In the genomic region with DNA sequence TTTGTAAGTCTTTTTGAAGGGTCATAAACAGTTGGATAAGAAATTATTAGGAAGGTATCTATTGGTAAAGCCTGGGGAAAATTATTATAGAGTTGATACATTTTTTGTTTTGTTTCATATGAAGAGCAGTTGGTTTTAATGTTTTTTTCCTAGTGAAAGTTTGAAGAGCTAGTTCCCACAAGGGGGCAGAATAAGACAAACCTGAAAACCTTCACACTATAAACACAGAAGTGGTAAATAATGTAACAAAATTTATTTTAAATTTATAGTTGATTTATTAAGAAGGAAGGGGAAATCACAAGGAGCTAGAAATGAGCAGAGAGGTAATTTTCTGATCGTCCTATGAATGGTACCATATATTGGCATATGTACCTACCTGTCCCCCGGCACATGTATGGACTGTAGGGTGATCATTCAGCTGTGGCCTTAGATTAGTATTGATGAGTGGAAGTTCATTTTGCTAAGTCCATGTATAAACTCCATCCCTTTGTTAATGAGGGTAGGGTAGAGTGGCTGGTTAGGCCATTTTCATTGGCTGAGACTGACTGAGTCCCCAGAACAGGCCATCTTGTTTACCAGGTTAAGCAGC, we compare ENCODE assay signal across 8 cellular contexts.
DNase-seq lines count a peak whose midpoint lies in the region; TF ChIP-seq lines count a peak whose summit lies in the region.

No MANE protein-coding gene starts in this region.

- DNase-seq in GM10248 (ENCODE audit: extremely low spot score) = no peak
- peak; percentile 16 for DNase-seq in NCI-H1694 treated with DMSO at 0.1 percent for 48 hours (lab: John Stamatoyannopoulos, UW)
- no peak for DNase-seq in dorsolateral prefrontal cortex
- DNase-seq in osteocyte (ENCODE audit: extremely low spot score, unreplicated experiment) = no peak
- no peak for DNase-seq in glomerular visceral epithelial cell (ENCODE audit: extremely low spot score)
- no peak for DNase-seq in activated CD8-positive, alpha-beta memory T cell treated with anti-CD3 and anti-CD28 coated beads, Interleukin-2, amount 50 U/mL, for 4 hours
- DNase-seq in activated CD4-positive, alpha-beta T cell treated with anti-CD3 and anti-CD28 coated beads for 1 hour = no peak
- no peak for DNase-seq in activated CD4-positive, alpha-beta T cell treated with anti-CD3 and anti-CD28 coated beads for 4 hours

- H3K27me3 Mint-ChIP-seq in osteocyte (ENCODE audit: unreplicated experiment) = no peaks in the 10 kb centered on the region

- peak; percentile 43 for TF ChIP-seq CTCF in GM10248 (IDR thresholded peaks at IDR 0.05; ENCODE audit: control extremely low read depth, extremely low read depth, low read depth, missing control alignments)
- TF ChIP-seq CTCF in dorsolateral prefrontal cortex (IDR thresholded peaks at IDR 0.05 in 54 of 56, conservative IDR thresholded peaks at IDR 0.05 in 2 of 56; ENCODE audit: low read depth in 1 of 56, partially characterized antibody in 56 of 56) = peak in 55 of 56 donors; percentile 24 to 78 (median 58)
- peak; percentile 69 for TF ChIP-seq CTCF in osteocyte (IDR thresholded peaks at IDR 0.05)

- intact Hi-C loops in dorsolateral prefrontal cortex (cut with DNase I) = loop anchor here (10.0 kb wide), 1 partner anchor 322 kb away; no protein-coding TSS in a partner anchor

- H3K27ac Mint-ChIP-seq in osteocyte (ENCODE audit: unreplicated experiment) = no peak overlapping the region

- no peak overlapping the region for H3K4me3 Mint-ChIP-seq in osteocyte (ENCODE audit: unreplicated experiment)

- POLR2A ChIA-PET in GM10248 (lab: Yijun Ruan, JAX) = no interaction called here

- H3K27ac ChIP-seq in dorsolateral prefrontal cortex = no peak overlapping the region

- no peaks in the 10 kb centered on the region for H3K27me3 ChIP-seq in dorsolateral prefrontal cortex

- CTCF ChIA-PET in GM10248 (lab: Yijun Ruan, JAX) = interaction anchor here (0.9 to 3.6 kb wide), 5 partner anchors 10 to 325 kb away, joined by 3 to 34 read pairs (median 5); no protein-coding TSS in a partner anchor

- H3K4me1 Mint-ChIP-seq in osteocyte (ENCODE audit: unreplicated experiment) = peaks cover 13% of the 10 kb centered on the region

- H3K9me3 Mint-ChIP-seq in osteocyte (ENCODE audit: unreplicated experiment) = peaks cover 10% of the 10 kb centered on the region

- H3K4me3 ChIP-seq in dorsolateral prefrontal cortex = no peak overlapping the region

- peaks cover 4% of the 10 kb centered on the region for H3K36me3 Mint-ChIP-seq in osteocyte (ENCODE audit: unreplicated experiment)
